9 cellular contexts compared by ENCODE assay signal in genomic region chr6:3848380-3848779, GRCh38. TPM values are rescaled to one million over a fixed set of nuclear protein-coding genes. Genes with fewer than 3 reads are reported as not detected.
A peak's percentile ranks its signal among the peaks of the same experiment; 100 is the strongest.
DNase-seq lines count a peak whose midpoint lies in the region; ATAC-seq and TF ChIP-seq lines count a peak whose summit lies in the region.
"Had no signal": no experiment of that assay in that cellular context is flagged by ENCODE, and none has a peak within 500 bp of the region (broad histone marks: within the 10 kb centered on the region; RNA-seq: fewer than 3 reads in every experiment).

No MANE protein-coding gene starts in this region.

- H3K9me3 ChIP-seq in AG04450 (ENCODE audit: control insufficient read depth, insufficient read depth, low read length): peaks cover 21% of the 10 kb centered on the region

- H2AFZ ChIP-seq in KMS-11 (ENCODE audit: low read depth): peak overlapping the region; percentile 59

- peak overlapping the region; percentile 74 for H3K4me3 Mint-ChIP-seq in dendritic cell treated with granulocyte-macrophage colony-stimulating factor and Interleukin-4, amounts not matched to agents 40 ng/mL and 50 ng/mL, for 4 days
- H3K4me3 Mint-ChIP-seq in naive B cell: peak overlapping the region; percentile 73 to 91 (median 88)

- TF ChIP-seq CTCF in AG04450 (IDR thresholded peaks at IDR 0.05; ENCODE audit: low read depth, low read length) (0 out of 2 replicates have a peak, but pooled peaks have one; percentile 6), KMS-11 (conservative IDR thresholded peaks at IDR 0.05; ENCODE audit: low read depth, low read length) (no peak), GM10266 (IDR thresholded peaks at IDR 0.05; ENCODE audit: control insufficient read depth, insufficient read depth, low read depth, missing control alignments) (no peak)

- H3K4me2 ChIP-seq in KMS-11: peak overlapping the region; percentile 21; the same call in 1 of the 2 replicates

- no peak overlapping the region for H3K4me3 ChIP-seq in AG04450 (ENCODE audit: low read depth, low read length)
- no peak overlapping the region for H3K4me3 ChIP-seq in KMS-11 (IDR thresholded peaks at IDR 0.05; ENCODE audit: insufficient read depth, low read depth, low read length)

- peaks cover 5% of the 10 kb centered on the region for H3K4me1 ChIP-seq in KMS-11 (ENCODE audit: low read depth, poor library complexity, severe bottlenecking)

- H3K27ac Mint-ChIP-seq in dendritic cell treated with granulocyte-macrophage colony-stimulating factor and Interleukin-4, amounts not matched to agents 40 ng/mL and 50 ng/mL, for 4 days: peak overlapping the region; percentile 72
- peak overlapping the region in 4 of 6 donors; percentile 29 to 77 (median 62) for H3K27ac Mint-ChIP-seq in naive B cell

- intact Hi-C loops in dendritic cell treated with granulocyte-macrophage colony-stimulating factor and Interleukin-4, amounts not matched to agents 40 ng/mL and 50 ng/mL, for 4 days (cut with micrococcal nuclease): loop anchor here (2.0 to 5.0 kb wide), 2 partner anchors 56 to 98 kb away; partner anchors contain the start of gene PXDC1

- peaks cover 13% of the 10 kb centered on the region for H3K9me3 Mint-ChIP-seq in dendritic cell treated with granulocyte-macrophage colony-stimulating factor and Interleukin-4, amounts not matched to agents 40 ng/mL and 50 ng/mL, for 4 days
- peaks cover 0 to 4% (median 0%) of the 10 kb centered on the region in 7 donors for H3K9me3 Mint-ChIP-seq in naive B cell

- H3K36me3 ChIP-seq in KMS-11 (ENCODE audit: insufficient read depth): no peaks in the 10 kb centered on the region

- no peak overlapping the region for H3K9ac ChIP-seq in KMS-11

- H3K27ac ChIP-seq in AG04450 (ENCODE audit: low read depth, low read length) (peak overlapping the region; percentile 65), KMS-11 (no peak overlapping the region)

- H3K27me3 Mint-ChIP-seq in dendritic cell treated with granulocyte-macrophage colony-stimulating factor and Interleukin-4, amounts not matched to agents 40 ng/mL and 50 ng/mL, for 4 days: no peaks in the 10 kb centered on the region
- H3K27me3 Mint-ChIP-seq in naive B cell: no peaks in the 10 kb centered on the region

- POLR2A ChIA-PET in AG04450 (lab: Yijun Ruan, JAX): interaction anchor here (0.5 to 1.8 kb wide), 5 partner anchors 36 to 914 kb away, joined by 3 to 7 read pairs (median 4); no protein-coding TSS in a partner anchor

- H3K36me3 Mint-ChIP-seq in dendritic cell treated with granulocyte-macrophage colony-stimulating factor and Interleukin-4, amounts not matched to agents 40 ng/mL and 50 ng/mL, for 4 days (ENCODE audit: low read depth): peaks cover 8% of the 10 kb centered on the region
- H3K36me3 Mint-ChIP-seq in naive B cell: no peaks in the 10 kb centered on the region

- DNase-seq in AG04450 (ENCODE audit: low read depth, low spot score) (no peak), naive B cell (no peak), GM10266 (ENCODE audit: extremely low spot score) (no peak)
- no peak for DNase-seq in effector CD4-positive, alpha-beta T cell
- DNase-seq: left cardiac atrium had no signal

- H4K20me1 ChIP-seq in KMS-11 (ENCODE audit: insufficient read depth): no peaks in the 10 kb centered on the region

- no peaks in the 10 kb centered on the region for H3K27me3 ChIP-seq in AG04450 (ENCODE audit: control insufficient read depth, insufficient read depth, low read length)
- H3K27me3 ChIP-seq in KMS-11 (ENCODE audit: insufficient read depth, low read depth): no peaks in the 10 kb centered on the region

- no peaks in the 10 kb centered on the region for H3K79me2 ChIP-seq in KMS-11 (ENCODE audit: insufficient read depth, low read depth)

- CTCF ChIA-PET in AG04450 (lab: Charles Lee): interaction anchor here (0.6 to 6.1 kb wide), 57 partner anchors 8 to 414 kb away, joined by 3 to 70 read pairs (median 5); no protein-coding TSS in a partner anchor

- peaks cover 19% of the 10 kb centered on the region for H3K4me1 Mint-ChIP-seq in dendritic cell treated with granulocyte-macrophage colony-stimulating factor and Interleukin-4, amounts not matched to agents 40 ng/mL and 50 ng/mL, for 4 days (ENCODE audit: low read depth)
- peaks cover 6 to 14% (median 7%) of the 10 kb centered on the region in 3 donors for H3K4me1 Mint-ChIP-seq in naive B cell

- ATAC-seq in naive B cell (ENCODE audit: low read depth in 2 of 2) (no peak), HG03139 (IDR thresholded peaks at IDR 0.05; ENCODE audit: unreplicated experiment) (no peak), GM21367 (IDR thresholded peaks at IDR 0.05; ENCODE audit: unreplicated experiment) (no peak)

RNA-seq across cellular contexts. Expression of gene FAM50B, which starts 0.8 kb away (rescaled TPM):
- polyA plus RNA-seq in AG04450 (2011; rRNA removed) (4.5 and 5.5 TPM in 2 replicates), naive B cell (ENCODE audit: low read depth in 6 of 6) (10 to 100 TPM in 3 of 6 donors, 1 to 10 TPM in 3; 2.5 to 14.8 (median 9.0) TPM)
- polyA minus RNA-seq in AG04450 (2011; rRNA and poly(A)+ RNA removed): 2.0 TPM in 2 replicates
